In the genomic region with DNA sequence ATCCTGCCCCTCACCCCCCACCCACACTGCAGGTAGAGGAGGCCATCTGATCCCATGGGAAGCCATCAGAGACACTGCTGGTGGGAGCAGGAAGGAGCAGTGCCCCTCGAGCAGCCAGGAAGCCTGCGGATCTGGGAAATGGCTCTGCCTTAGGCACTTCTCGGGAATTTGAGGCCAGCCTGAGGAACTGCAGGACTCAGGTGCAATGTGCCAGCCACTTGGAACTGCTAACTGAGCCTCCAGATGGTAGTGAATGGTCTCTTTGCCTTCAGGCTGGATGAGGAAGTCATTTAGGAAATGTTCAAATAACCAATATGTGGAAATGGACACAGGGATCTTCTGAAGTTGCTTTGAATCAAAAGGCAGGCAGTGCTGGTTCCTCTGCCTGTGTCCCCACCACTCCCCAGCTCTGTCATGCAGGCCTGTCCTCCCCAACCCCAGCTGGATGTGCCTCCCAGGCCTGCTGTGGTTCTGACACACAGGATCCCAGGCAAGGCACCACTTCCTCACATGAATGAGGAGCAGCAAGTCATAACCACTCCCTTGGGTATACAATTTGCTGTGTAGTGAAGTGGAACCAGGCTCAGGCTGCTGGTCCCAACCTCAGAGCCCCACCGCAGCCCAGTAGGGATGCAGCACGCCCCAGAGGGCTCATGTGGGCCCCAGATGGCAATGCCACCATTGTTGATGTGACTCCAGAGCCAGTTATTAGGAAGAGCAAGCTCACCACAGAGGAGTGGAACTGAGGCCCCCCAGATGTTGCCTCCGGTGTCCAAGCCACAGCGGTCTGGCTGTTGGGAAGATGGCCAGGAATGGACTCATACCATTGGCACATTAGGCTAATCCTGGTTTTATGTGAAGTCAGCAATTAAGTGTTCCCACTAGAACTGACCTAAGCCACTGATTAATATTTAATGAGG, we compare ENCODE assay signal across 9 cellular contexts. TPM values are rescaled to one million over a fixed set of nuclear protein-coding genes. Genes with fewer than 3 reads are reported as not detected.
DNase-seq lines count a peak whose midpoint lies in the region; ATAC-seq and TF ChIP-seq lines count a peak whose summit lies in the region.
"Had no signal": no experiment of that assay in that cellular context is flagged by ENCODE, and none has a peak within 500 bp of the region (broad histone marks: within the 10 kb centered on the region; RNA-seq: fewer than 3 reads in every experiment).

No MANE protein-coding gene starts in this region.

- H3K4me1 Mint-ChIP-seq in stimulated activated naive CD8-positive, alpha-beta T cell treated with anti-CD3 and anti-CD28 coated beads, Interleukin-15, amount 100 ng/mL, for 72 hours: peaks cover 21% of the 10 kb centered on the region

- no peak for ATAC-seq in stimulated activated naive CD8-positive, alpha-beta T cell treated with anti-CD3 and anti-CD28 coated beads, Interleukin-15, amount 100 ng/mL, for 72 hours
- ATAC-seq in stimulated activated naive CD8-positive, alpha-beta T cell treated with anti-CD3 and anti-CD28 coated beads, Interleukin-15, Interleukin-2, amounts not matched to agents 100 U/mL and 50 U/mL, for 24 hours: no peak
- no peak for ATAC-seq in HG03460 (IDR thresholded peaks at IDR 0.05; ENCODE audit: unreplicated experiment)
- no peak for ATAC-seq in GM21619 (IDR thresholded peaks at IDR 0.05; ENCODE audit: unreplicated experiment)

- no peaks in the 10 kb centered on the region for H3K9me3 Mint-ChIP-seq in stimulated activated naive CD8-positive, alpha-beta T cell treated with anti-CD3 and anti-CD28 coated beads, Interleukin-15, amount 100 ng/mL, for 72 hours
- H3K9me3 Mint-ChIP-seq: activated CD4-positive, alpha-beta memory T cell treated with anti-CD3 and anti-CD28 coated beads for 36 hours had no signal

- peak overlapping the region; percentile 31 to 65 for H3K27ac Mint-ChIP-seq in stimulated activated naive CD8-positive, alpha-beta T cell treated with anti-CD3 and anti-CD28 coated beads, Interleukin-15, amount 100 ng/mL, for 72 hours
- H3K27ac Mint-ChIP-seq: activated CD4-positive, alpha-beta memory T cell treated with anti-CD3 and anti-CD28 coated beads for 36 hours had no signal

- intact Hi-C loops in lower leg skin (cut with DNase I; ENCODE audit: low total_unique reads): no loop called here

- H3K4me3 ChIP-seq in cardiac fibroblast (replicated peaks in 1 of 2; ENCODE audit: low read depth in 2 of 2, low read length in 2 of 2) (no peak overlapping the region), lower leg skin (ENCODE audit: low read depth, poor library complexity, severe bottlenecking) (no peak overlapping the region)

- TF ChIP-seq POLR2A in lower leg skin (IDR thresholded peaks at IDR 0.05): no peak

- no peaks in the 10 kb centered on the region for H3K27me3 Mint-ChIP-seq in stimulated activated naive CD8-positive, alpha-beta T cell treated with anti-CD3 and anti-CD28 coated beads, Interleukin-15, amount 100 ng/mL, for 72 hours
- H3K27me3 Mint-ChIP-seq: activated CD4-positive, alpha-beta memory T cell treated with anti-CD3 and anti-CD28 coated beads for 36 hours had no signal

- DNase-seq in stimulated activated naive CD8-positive, alpha-beta T cell treated with anti-CD3 and anti-CD28 coated beads, Interleukin-15, amount 100 ng/mL, for 72 hours: no peak
- DNase-seq in stimulated activated naive CD8-positive, alpha-beta T cell treated with anti-CD3 and anti-CD28 coated beads, Interleukin-15, Interleukin-2, amounts not matched to agents 100 U/mL and 50 U/mL, for 24 hours: no peak
- DNase-seq in cardiac fibroblast (ENCODE audit: low read depth in 2 of 2): peak; percentile 31 to 33
- peak; percentile 63 to 88 for DNase-seq in lower leg skin (ENCODE audit: low spot score in 2 of 2)
- DNase-seq in NCI-H2227 treated with DMSO at 0.1 percent for 48 hours (lab: John Stamatoyannopoulos, UW): no peak
- no peak for DNase-seq in activated gamma-delta T cell (lab: John Stamatoyannopoulos, UW)
- DNase-seq: activated CD4-positive, alpha-beta memory T cell treated with anti-CD3 and anti-CD28 coated beads for 36 hours had no signal

- TF ChIP-seq CTCF in cardiac fibroblast (IDR thresholded peaks at IDR 0.05; ENCODE audit: low read depth, low read length) (no peak), lower leg skin (IDR thresholded peaks at IDR 0.05) (no peak)

- WGBS in lower leg skin, 2 donors: 67 to 81% methylated on average over 5 to 6 of the region's 7 CpGs

- no peak overlapping the region for H3K4me3 Mint-ChIP-seq in stimulated activated naive CD8-positive, alpha-beta T cell treated with anti-CD3 and anti-CD28 coated beads, Interleukin-15, amount 100 ng/mL, for 72 hours
- H3K4me3 Mint-ChIP-seq: activated CD4-positive, alpha-beta memory T cell treated with anti-CD3 and anti-CD28 coated beads for 36 hours had no signal

RNA-seq across cellular contexts. Expression of a gene that starts 46.5 kb away (rescaled TPM):
- total RNA-seq in lower leg skin: 10 to 100 TPM; 11.6 to 20.8 (median 16.8) TPM

Comparison
In these comparisons a context has a peak if more than half of its experiments do, and no peak if none do; other contexts are left out.
1. DNase-seq: peak in cardiac fibroblast (2 of 2) and lower leg skin (2 of 2); none in stimulated activated naive CD8-positive, alpha-beta T cell treated with anti-CD3 and anti-CD28 coated beads, Interleukin-15, amount 100 ng/mL, for 72 hours (0 of 2), stimulated activated naive CD8-positive, alpha-beta T cell treated with anti-CD3 and anti-CD28 coated beads, Interleukin-15, Interleukin-2, amounts not matched to agents 100 U/mL and 50 U/mL, for 24 hours (single experiment), NCI-H2227 treated with DMSO at 0.1 percent for 48 hours (single experiment) and activated gamma-delta T cell (single experiment).